ENCODE assay signal across 24 cellular contexts in genomic region chr12:3593906-3594305, GRCh38.
DNase-seq lines count a peak whose midpoint lies in the region; ATAC-seq, FAIRE-seq and TF ChIP-seq lines count a peak whose summit lies in the region.
"Had no signal": no experiment of that assay in that cellular context is flagged by ENCODE, and none has a peak within 500 bp of the region (broad histone marks: within the 10 kb centered on the region; RNA-seq: fewer than 3 reads in every experiment).

No MANE protein-coding gene starts in this region.

- no peaks in the 10 kb centered on the region for H3K9me3 Mint-ChIP-seq in Caco-2 (ENCODE audit: unreplicated experiment)
- H3K9me3 Mint-ChIP-seq: H9, HFFc6 had no signal

- H3K23ac ChIP-seq in neuronal stem cell (ENCODE audit: low read depth, low read length, poor library complexity) = no peak overlapping the region

- DNase-seq in Caco-2 (no peak), bronchial epithelial cell (ENCODE audit: low read depth) (no peak), neuronal stem cell (ENCODE audit: low spot score) (no peak), upper lobe of right lung (peak; percentile 31), omental fat pad (ENCODE audit: low spot score) (no peak), NCI-H2081 treated with DMSO at 0.1 percent for 48 hours (lab: John Stamatoyannopoulos, UW) (no peak), anterior cingulate cortex (lab: John Stamatoyannopoulos, UW) (no peak)
- DNase-seq: AML-193; CD4-positive, alpha-beta memory T cell; COR-L47; GM23248; H9; HFFc6; NCI-H1048; NCI-H1417; NCI-H1694; NCI-H2029 treated with DMSO at 0.1 percent for 48 hours; NCI-H2227 treated with DMSO at 0.1 percent for 48 hours; NCI-H526 treated with DMSO at 0.1 percent for 48 hours; SIG-M5 had no signal

- no peak overlapping the region for H3K14ac ChIP-seq in neuronal stem cell (ENCODE audit: low read length)

- peaks cover 11% of the 10 kb centered on the region for H3K4me1 Mint-ChIP-seq in Caco-2 (ENCODE audit: low read depth, unreplicated experiment)
- H3K4me1 Mint-ChIP-seq: CD4-positive, alpha-beta memory T cell had no signal

- H2AK5ac ChIP-seq in neuronal stem cell (ENCODE audit: low read depth, low read length) = no peak overlapping the region

- no peak overlapping the region for H3K4me3 Mint-ChIP-seq in Caco-2 (ENCODE audit: unreplicated experiment)
- H3K4me3 Mint-ChIP-seq: CD4-positive, alpha-beta memory T cell; H9; HFFc6 had no signal

- H3K9me3 ChIP-seq in Caco-2 = no peaks in the 10 kb centered on the region
- no peaks in the 10 kb centered on the region for H3K9me3 ChIP-seq in neuronal stem cell (replicated peaks in 1 of 2; ENCODE audit: control insufficient read depth in 2 of 2, insufficient read depth in 1 of 2, low read depth in 1 of 2, low read length in 2 of 2)
- no peaks in the 10 kb centered on the region for H3K9me3 ChIP-seq in upper lobe of right lung
- H3K9me3 ChIP-seq: BLaER1 treated with 17β-estradiol and CSF1 and Interleukin-3, amounts not matched to agents 10 nM and 100 nM had no signal

- H3K4me3 ChIP-seq in Caco-2 (ENCODE audit: low read depth, low read length) (no peak overlapping the region), bronchial epithelial cell (ENCODE audit: low read depth, low read length) (no peak overlapping the region), neuronal stem cell (ENCODE audit: low read length in 2 of 2) (no peak overlapping the region), upper lobe of right lung (no peak overlapping the region)
- H3K4me3 ChIP-seq: BLaER1 treated with 17β-estradiol and CSF1 and Interleukin-3, amounts not matched to agents 10 nM and 100 nM; GM23248; SK-N-MC had no signal

- intact Hi-C loops in Caco-2 (cut with micrococcal nuclease; ENCODE audit: unreplicated experiment) (no loop called here), upper lobe of right lung (cut with DNase I) (no loop called here)

- H3K9ac ChIP-seq in neuronal stem cell (ENCODE audit: low read depth, low read length, poor library complexity) = no peak overlapping the region
- H3K9ac ChIP-seq: BLaER1 treated with 17β-estradiol and CSF1 and Interleukin-3, amounts not matched to agents 10 nM and 100 nM; GM23248 had no signal

- no peak overlapping the region for H3K4ac ChIP-seq in neuronal stem cell (ENCODE audit: low read length)

- peak overlapping the region; percentile 8 for H3K27ac Mint-ChIP-seq in Caco-2 (ENCODE audit: unreplicated experiment)
- H3K27ac Mint-ChIP-seq: H9, HFFc6 had no signal

- H2BK15ac ChIP-seq in neuronal stem cell (ENCODE audit: low read length) = no peak overlapping the region

- ATAC-seq in upper lobe of right lung (no peak), omental fat pad (ENCODE audit: low FRiP score) (no peak)

- no peak overlapping the region for H3K4me2 ChIP-seq in neuronal stem cell (ENCODE audit: insufficient read depth, low read length, poor library complexity, severe bottlenecking)
- H3K4me2 ChIP-seq: BLaER1 treated with 17β-estradiol and CSF1 and Interleukin-3, amounts not matched to agents 10 nM and 100 nM had no signal

- no peaks in the 10 kb centered on the region for H3K27me3 ChIP-seq in Caco-2 (replicated peaks; ENCODE audit: control insufficient read depth, insufficient read depth, low read length)
- peaks cover 4% of the 10 kb centered on the region for H3K27me3 ChIP-seq in bronchial epithelial cell (ENCODE audit: control insufficient read depth, insufficient read depth, low read length)
- no peaks in the 10 kb centered on the region for H3K27me3 ChIP-seq in neuronal stem cell (ENCODE audit: control insufficient read depth in 3 of 3, insufficient read depth in 3 of 3, low read depth in 1 of 3, low read length in 3 of 3)
- no peaks in the 10 kb centered on the region for H3K27me3 ChIP-seq in upper lobe of right lung
- H3K27me3 ChIP-seq: BLaER1 treated with 17β-estradiol and CSF1 and Interleukin-3, amounts not matched to agents 10 nM and 100 nM had no signal

- WGBS in neuronal stem cell (ENCODE audit: extremely low coverage in 2 of 2, insufficient read length in 2 of 2, insufficient replicate concordance in 1 of 2), 2 donors = no CpG with 5 or more reads among the region's 8 CpGs

- peak; percentile 77 for FAIRE-seq in bronchial epithelial cell (lab: Jason Lieb, UNC)
- FAIRE-seq: A204.1, G401.6 had no signal

- CTCF ChIA-PET in Caco-2 (lab: Charles Lee) = no interaction called here

- no peak overlapping the region for H2AFZ ChIP-seq in neuronal stem cell (ENCODE audit: low read length)
- H2AFZ ChIP-seq: GM23248 had no signal

- POLR2A ChIA-PET in Caco-2 (lab: Charles Lee) = no interaction called here

- H2BK120ac ChIP-seq in neuronal stem cell (ENCODE audit: low read depth, low read length) = no peak overlapping the region

- H2BK5ac ChIP-seq in neuronal stem cell (ENCODE audit: low read length) = no peak overlapping the region

- H3K27me3 Mint-ChIP-seq in Caco-2 (ENCODE audit: insufficient read depth, unreplicated experiment) = peaks cover 6% of the 10 kb centered on the region

- no peak overlapping the region for H4K8ac ChIP-seq in neuronal stem cell (ENCODE audit: low read depth, low read length)

- TF ChIP-seq CTCF in Caco-2 (IDR thresholded peaks at IDR 0.05; ENCODE audit: insufficient read depth in 1 of 2, low read depth in 1 of 2, low read length in 1 of 2, severe bottlenecking in 1 of 2, unreplicated experiment in 1 of 2) (no peak), bronchial epithelial cell (IDR thresholded peaks at IDR 0.05; ENCODE audit: insufficient read depth, low read length, severe bottlenecking) (no peak), upper lobe of right lung (IDR thresholded peaks at IDR 0.05) (no peak), omental fat pad (IDR thresholded peaks at IDR 0.05) (no peak)

- H3K36me3 ChIP-seq in Caco-2 (ENCODE audit: control insufficient read depth, insufficient read depth, low read length) (no peaks in the 10 kb centered on the region), bronchial epithelial cell (ENCODE audit: control insufficient read depth, insufficient read depth, low read length) (no peaks in the 10 kb centered on the region), neuronal stem cell (replicated peaks in 1 of 2; ENCODE audit: control insufficient read depth in 2 of 2, insufficient read depth in 2 of 2, low read length in 2 of 2) (no peaks in the 10 kb centered on the region), upper lobe of right lung (no peaks in the 10 kb centered on the region)
- H3K36me3 ChIP-seq: BLaER1 treated with 17β-estradiol and CSF1 and Interleukin-3, amounts not matched to agents 10 nM and 100 nM had no signal

- no peaks in the 10 kb centered on the region for H3K36me3 Mint-ChIP-seq in Caco-2 (ENCODE audit: insufficient read depth, unreplicated experiment)
- H3K36me3 Mint-ChIP-seq: CD4-positive, alpha-beta memory T cell had no signal

- H3K4me1 ChIP-seq in Caco-2 = no peaks in the 10 kb centered on the region
- peaks cover 3 to 7% of the 10 kb centered on the region in 2 donors for H3K4me1 ChIP-seq in neuronal stem cell (ENCODE audit: control insufficient read depth in 2 of 2, insufficient read depth in 1 of 2, low read depth in 1 of 2, low read length in 2 of 2)
- no peaks in the 10 kb centered on the region for H3K4me1 ChIP-seq in upper lobe of right lung
- H3K4me1 ChIP-seq: BLaER1 treated with 17β-estradiol and CSF1 and Interleukin-3, amounts not matched to agents 10 nM and 100 nM had no signal

- H2BK12ac ChIP-seq in neuronal stem cell (ENCODE audit: low read length) = peak overlapping the region; percentile 18

- no peaks in the 10 kb centered on the region for H3K79me1 ChIP-seq in neuronal stem cell (ENCODE audit: low read depth, low read length)

- no TSS peak for BruUV-seq in Caco-2 (replicated peaks; lab: Mats Ljungman, UMichigan)

- peak overlapping the region; percentile 5 for H3K18ac ChIP-seq in neuronal stem cell (ENCODE audit: low read length)

- no peak overlapping the region for H4K91ac ChIP-seq in neuronal stem cell (ENCODE audit: low read depth, low read length, poor library complexity)

- no peak overlapping the region for H3K27ac ChIP-seq in neuronal stem cell (replicated peaks; ENCODE audit: low read length)
- no peak overlapping the region for H3K27ac ChIP-seq in upper lobe of right lung
- H3K27ac ChIP-seq: BLaER1 treated with 17β-estradiol and CSF1 and Interleukin-3, amounts not matched to agents 10 nM and 100 nM; GM23248; SK-N-MC had no signal
